Comparison of ENCODE assay signal across 8 cellular contexts in genomic region chr18:2981212-2981728, GRCh38. TPM values are rescaled to one million over a fixed set of nuclear protein-coding genes. Genes with fewer than 3 reads are reported as not detected.
DNase-seq lines count a peak whose midpoint lies in the region; ATAC-seq and TF ChIP-seq lines count a peak whose summit lies in the region.

No MANE protein-coding gene starts in this region.

- no CpG with 5 or more reads among the region's 6 CpGs for WGBS in mesendoderm (ENCODE audit: extremely low coverage, insufficient coverage, low lambda C conversion rate)

- no peak for ATAC-seq in mucosa of descending colon
- ATAC-seq in HG03378 (IDR thresholded peaks at IDR 0.05; ENCODE audit: unreplicated experiment), result no peak
- no peak for ATAC-seq in HG03097 (IDR thresholded peaks at IDR 0.05; ENCODE audit: low FRiP score, unreplicated experiment)

- no peak overlapping the region for H2BK120ac ChIP-seq in mesendoderm (ENCODE audit: low read depth, low read length)

- no peak overlapping the region for H3K4me2 ChIP-seq in mesendoderm (ENCODE audit: low read length)

- H3K18ac ChIP-seq in mesendoderm (ENCODE audit: low read length), result no peak overlapping the region

- no peaks in the 10 kb centered on the region for H3K27me3 ChIP-seq in A673 (replicated peaks; ENCODE audit: insufficient read depth, low read depth, low read length, poor library complexity)
- no peaks in the 10 kb centered on the region for H3K27me3 ChIP-seq in mesendoderm (ENCODE audit: insufficient read depth, low read length, poor library complexity)

- no peak overlapping the region for H2AK5ac ChIP-seq in mesendoderm (ENCODE audit: low read length)

- H3K9ac ChIP-seq in mesendoderm (ENCODE audit: low read length), result no peak overlapping the region

- H3K23ac ChIP-seq in mesendoderm (ENCODE audit: low read length), result no peak overlapping the region

- DNase-seq in A673 (ENCODE audit: low spot score) (peak; percentile 52), HS-27A (ENCODE audit: low read depth) (peak; percentile 91), brain pericyte (ENCODE audit: low read depth, low spot score) (peak; percentile 68), mucosa of descending colon (no peak), mesendoderm (no peak), NOMO-1 treated with DMSO at 0.1 percent for 48 hours (lab: John Stamatoyannopoulos, UW; ENCODE audit: unreplicated experiment) (no peak)

- no peak for TF ChIP-seq CTCF in A673 (conservative IDR thresholded peaks at IDR 0.05; ENCODE audit: low read depth, low read length)
- TF ChIP-seq CTCF in mucosa of descending colon (IDR thresholded peaks at IDR 0.05), result no peak

- no peaks in the 10 kb centered on the region for H3K9me3 ChIP-seq in A673 (ENCODE audit: low read depth, low read length, poor library complexity, severe bottlenecking)
- no peaks in the 10 kb centered on the region for H3K9me3 ChIP-seq in mucosa of descending colon

- CTCF ChIA-PET in A673 (lab: Charles Lee), result no interaction called here

- H4K8ac ChIP-seq in mesendoderm (ENCODE audit: low read depth, low read length), result no peak overlapping the region

- no peak overlapping the region for H2BK5ac ChIP-seq in mesendoderm (ENCODE audit: low read length)

- peaks cover 57% of the 10 kb centered on the region for H3K4me1 ChIP-seq in A673 (ENCODE audit: insufficient read depth, low read length, poor library complexity, severe bottlenecking)
- peaks cover 57% of the 10 kb centered on the region for H3K4me1 ChIP-seq in mucosa of descending colon (ENCODE audit: low read depth)
- H3K4me1 ChIP-seq in mesendoderm (ENCODE audit: control insufficient read depth, low read depth, low read length), result no peaks in the 10 kb centered on the region

- H2BK15ac ChIP-seq in mesendoderm (replicated peaks; ENCODE audit: low read depth), result no peak overlapping the region

- H3K56ac ChIP-seq in mesendoderm (ENCODE audit: low read length), result no peak overlapping the region

- POLR2A ChIA-PET in A673 (lab: Charles Lee; ENCODE audit: low non-redundant PET), result no interaction called here

- no peak overlapping the region for H3K4ac ChIP-seq in mesendoderm (ENCODE audit: low read depth, low read length)

- H3K79me2 ChIP-seq in mesendoderm (ENCODE audit: control insufficient read depth, insufficient read depth, low read length), result peaks cover 2% of the 10 kb centered on the region

- H3K79me1 ChIP-seq in mesendoderm (ENCODE audit: low read length), result peaks cover 5% of the 10 kb centered on the region

- BruUV-seq in A673 (replicated peaks; lab: Mats Ljungman, UMichigan), result no TSS peak

- H3K4me3 ChIP-seq in A673 (ENCODE audit: low read depth, low read length, poor library complexity, severe bottlenecking) (no peak overlapping the region), mucosa of descending colon (peak overlapping the region; percentile 2), mesendoderm (ENCODE audit: low read length) (no peak overlapping the region)

- H4K5ac ChIP-seq in mesendoderm (ENCODE audit: low read length), result no peak overlapping the region

- H3K36me3 ChIP-seq in A673 (ENCODE audit: insufficient read depth, low read length, poor library complexity, severe bottlenecking) (peaks cover 7% of the 10 kb centered on the region), mucosa of descending colon (ENCODE audit: low read depth) (no peaks in the 10 kb centered on the region), mesendoderm (ENCODE audit: control insufficient read depth, insufficient read depth, low read length) (no peaks in the 10 kb centered on the region)

- intact Hi-C loops in A673 (cut with micrococcal nuclease; ENCODE audit: unreplicated experiment) (no loop called here), mucosa of descending colon (cut with DNase I, micrococcal nuclease) (no loop called here)

- H3K27ac ChIP-seq in A673 (ENCODE audit: low read depth, low read length, poor library complexity, severe bottlenecking) (peak overlapping the region; percentile 49), mesendoderm (ENCODE audit: low read depth, low read length) (no peak overlapping the region)

RNA-seq across cellular contexts. Expression of gene LPIN2, which starts 31.7 kb away (rescaled TPM):
- total RNA-seq in A673 (2021) (22.5 and 24.0 TPM in 2 replicates), mucosa of descending colon (10 to 100 TPM; 52.9 to 60.8 (median 59.2) TPM)
- polyA plus RNA-seq in mesendoderm (2013, experiment 1 of 2), result 7.8 TPM
- polyA plus RNA-seq in mesendoderm (2013, experiment 2 of 2), result 8.8 TPM

Comparison
In these comparisons a context has a peak if more than half of its experiments do, and no peak if none do; other contexts are left out.
1. DNase-seq: peak in A673 (single experiment), HS-27A (single experiment) and brain pericyte (single experiment); none in mucosa of descending colon (0 of 3), mesendoderm (single experiment) and NOMO-1 treated with DMSO at 0.1 percent for 48 hours (single experiment).